Comparison of ENCODE assay signal across 9 cellular contexts in genomic region chr14:35401422-35401729, GRCh38. TPM values are rescaled to one million over a fixed set of nuclear protein-coding genes. Genes with fewer than 3 reads are reported as not detected.
DNase-seq lines count a peak whose midpoint lies in the region; ATAC-seq, FAIRE-seq and TF ChIP-seq lines count a peak whose summit lies in the region.
"Had no signal": no experiment of that assay in that cellular context is flagged by ENCODE, and none has a peak within 500 bp of the region (broad histone marks: within the 10 kb centered on the region; RNA-seq: fewer than 3 reads in every experiment).

No MANE protein-coding gene starts in this region.

- peaks cover 53% of the 10 kb centered on the region for H3K4me1 Mint-ChIP-seq in GM23338
- peaks cover 56% of the 10 kb centered on the region for H3K4me1 Mint-ChIP-seq in stimulated activated effector memory CD8-positive, alpha-beta T cell treated with anti-CD3 and anti-CD28 coated beads, Interleukin-12 subunit alpha, Interleukin-12 subunit beta, amount 100 ng/mL, for 72 hours

- H3K9me2 ChIP-seq in GM23338 (ENCODE audit: insufficient read depth) = no peaks in the 10 kb centered on the region

- H3K4me2 ChIP-seq in GM23338 (no peak overlapping the region), keratinocyte (ENCODE audit: control insufficient read depth, extremely low read depth, insufficient read depth, low read depth, low read length) (peak overlapping the region; percentile 100)

- no peak overlapping the region for H3K27ac Mint-ChIP-seq in GM23338
- peak overlapping the region; percentile 99 to 100 for H3K27ac Mint-ChIP-seq in activated naive CD4-positive, alpha-beta T cell treated with anti-CD3 and anti-CD28 coated beads, Interleukin-2, amount 50 U/mL, for 72 hours
- peak overlapping the region; percentile 98 for H3K27ac Mint-ChIP-seq in stimulated activated effector memory CD8-positive, alpha-beta T cell treated with anti-CD3 and anti-CD28 coated beads, Interleukin-12 subunit alpha, Interleukin-12 subunit beta, amount 100 ng/mL, for 72 hours

- H3K27me3 ChIP-seq in GM23338 (ENCODE audit: insufficient read depth) = no peaks in the 10 kb centered on the region
- no peaks in the 10 kb centered on the region for H3K27me3 ChIP-seq in keratinocyte (ENCODE audit: control insufficient read depth, extremely low read depth, insufficient read depth, low read length)
- H3K27me3 ChIP-seq in MG63 = no peaks in the 10 kb centered on the region

- H3K36me3 ChIP-seq in GM23338 (ENCODE audit: insufficient read depth) = peaks cover 32% of the 10 kb centered on the region; the same call in 1 of the 2 replicates
- H3K36me3 ChIP-seq in keratinocyte (ENCODE audit: control insufficient read depth in 2 of 2, extremely low read depth in 1 of 2, insufficient read depth in 2 of 2, low read length in 2 of 2) = peaks cover 13 to 31% of the 10 kb centered on the region in 2 experiments
- H3K36me3 ChIP-seq in MG63 = peaks cover 33% of the 10 kb centered on the region

- no peak overlapping the region for H3K4me3 Mint-ChIP-seq in GM23338
- peak overlapping the region; percentile 96 for H3K4me3 Mint-ChIP-seq in stimulated activated effector memory CD8-positive, alpha-beta T cell treated with anti-CD3 and anti-CD28 coated beads, Interleukin-12 subunit alpha, Interleukin-12 subunit beta, amount 100 ng/mL, for 72 hours

- FAIRE-seq in keratinocyte (lab: Jason Lieb, UNC) (no peak), HTR-8/SVneo (lab: Jason Lieb, UNC) (no peak)

- H3F3A ChIP-seq in GM23338 (replicated peaks; ENCODE audit: low read depth) = peaks cover 22% of the 10 kb centered on the region; the same call in 1 of the 2 replicates

- H3K4me1 ChIP-seq in GM23338 (ENCODE audit: insufficient read depth) (peaks cover 32% of the 10 kb centered on the region), keratinocyte (ENCODE audit: control insufficient read depth, extremely low read depth, insufficient read depth, low read length) (peaks cover 39% of the 10 kb centered on the region)

- H3K27ac ChIP-seq in GM23338 (ENCODE audit: low read depth) (0 out of 2 replicates have a peak overlapping the region, but pooled peaks have one; percentile 2), keratinocyte (ENCODE audit: control insufficient read depth, insufficient read depth, low read length) (peak overlapping the region; percentile 98)

- H3K9me3 ChIP-seq in keratinocyte (ENCODE audit: control insufficient read depth, low read depth, low read length) = no peaks in the 10 kb centered on the region
- H3K9me3 ChIP-seq in MG63 = no peaks in the 10 kb centered on the region

- ATAC-seq in GM23338 (no peak), HG02885 (IDR thresholded peaks at IDR 0.05; ENCODE audit: poor library complexity, unreplicated experiment) (no peak)
- no peak for ATAC-seq in activated naive CD4-positive, alpha-beta T cell treated with anti-CD3 and anti-CD28 coated beads, Interleukin-2, amount 50 U/mL, for 72 hours
- no peak for ATAC-seq in stimulated activated effector memory CD8-positive, alpha-beta T cell treated with anti-CD3 and anti-CD28 coated beads, Interleukin-12 subunit alpha, Interleukin-12 subunit beta, amount 100 ng/mL, for 72 hours

- peaks cover 48% of the 10 kb centered on the region for H3K36me3 Mint-ChIP-seq in GM23338 (ENCODE audit: low read depth)
- H3K36me3 Mint-ChIP-seq in activated naive CD4-positive, alpha-beta T cell treated with anti-CD3 and anti-CD28 coated beads, Interleukin-2, amount 50 U/mL, for 72 hours = peaks cover 38 to 39% of the 10 kb centered on the region in 2 donors
- peaks cover 71% of the 10 kb centered on the region for H3K36me3 Mint-ChIP-seq in stimulated activated effector memory CD8-positive, alpha-beta T cell treated with anti-CD3 and anti-CD28 coated beads, Interleukin-12 subunit alpha, Interleukin-12 subunit beta, amount 100 ng/mL, for 72 hours

- TF ChIP-seq CTCF in GM23338 (conservative IDR thresholded peaks at IDR 0.05; ENCODE audit: low read depth in 2 of 2) (no peak), keratinocyte (optimal IDR thresholded peaks at IDR 0.05 in 1 of 3, IDR thresholded peaks at IDR 0.05 in 1 of 3, conservative IDR thresholded peaks at IDR 0.05 in 1 of 3; ENCODE audit: extremely low read depth in 1 of 3, insufficient read depth in 2 of 3, low read length in 3 of 3) (no peak)

- H3K9ac ChIP-seq in keratinocyte (ENCODE audit: control insufficient read depth, extremely low read depth, insufficient read depth, low read length) = peak overlapping the region; percentile 99

- H3K4me3 ChIP-seq in GM23338 (no peak overlapping the region), keratinocyte (ENCODE audit: control insufficient read depth in 2 of 3, extremely low read depth in 1 of 3, insufficient read depth in 2 of 3, low read depth in 1 of 3, low read length in 3 of 3) (peak overlapping the region; percentile 84 to 95 (median 89)), MG63 (no peak overlapping the region)

- peaks cover 7% of the 10 kb centered on the region for H3K9me1 ChIP-seq in keratinocyte (ENCODE audit: control insufficient read depth, extremely low read depth, insufficient read depth, low read length)

- H4K20me1 ChIP-seq in GM23338 (replicated peaks; ENCODE audit: insufficient read depth) = no peaks in the 10 kb centered on the region
- H4K20me1 ChIP-seq in keratinocyte (ENCODE audit: control insufficient read depth, extremely low read depth, insufficient read depth, low read length) = peaks cover 16% of the 10 kb centered on the region

- peaks cover 18% of the 10 kb centered on the region for H3K27me3 Mint-ChIP-seq in GM23338 (ENCODE audit: insufficient read depth, low read depth, poor library complexity)

- H3K79me2 ChIP-seq in GM23338 (replicated peaks; ENCODE audit: insufficient read depth) (peaks cover 12% of the 10 kb centered on the region), keratinocyte (ENCODE audit: control insufficient read depth, insufficient read depth, low read length) (peaks cover 15% of the 10 kb centered on the region)

- DNase-seq in GM23338 (ENCODE audit: low spot score) (no peak), keratinocyte (ENCODE audit: low read depth, low spot score) (no peak), HTR-8/SVneo (ENCODE audit: insufficient read length, low spot score) (no peak), putamen (ENCODE audit: low spot score) (no peak), MG63 (no peak)
- no peak for DNase-seq in activated naive CD4-positive, alpha-beta T cell treated with anti-CD3 and anti-CD28 coated beads, Interleukin-2, amount 50 U/mL, for 72 hours (ENCODE audit: low spot score in 2 of 2)
- DNase-seq in stimulated activated effector memory CD8-positive, alpha-beta T cell treated with anti-CD3 and anti-CD28 coated beads, Interleukin-12 subunit alpha, Interleukin-12 subunit beta, amount 100 ng/mL, for 72 hours (ENCODE audit: low spot score in 2 of 2) = no peak
- DNase-seq: NCI-H524 had no signal

- no peaks in the 10 kb centered on the region for H3K9me3 Mint-ChIP-seq in GM23338
- H3K9me3 Mint-ChIP-seq in activated naive CD4-positive, alpha-beta T cell treated with anti-CD3 and anti-CD28 coated beads, Interleukin-2, amount 50 U/mL, for 72 hours = no peaks in the 10 kb centered on the region
- no peaks in the 10 kb centered on the region for H3K9me3 Mint-ChIP-seq in stimulated activated effector memory CD8-positive, alpha-beta T cell treated with anti-CD3 and anti-CD28 coated beads, Interleukin-12 subunit alpha, Interleukin-12 subunit beta, amount 100 ng/mL, for 72 hours

- dilution Hi-C loops in keratinocyte (cut with MboI; ENCODE audit: extremely low pct_ligation_motif_present, low sequenced_read_pairs) = no loop called here

- H2AFZ ChIP-seq in GM23338 = no peak overlapping the region
- H2AFZ ChIP-seq in keratinocyte (ENCODE audit: control insufficient read depth, low read length) = no peak overlapping the region

TF ChIP-seq in GM23338, 12 proteins besides CTCF, POLR2A, EP300 and RAD21 (continues in another document):
- TF ChIP-seq ZNF331 (CRISPR knock-in tag; IDR thresholded peaks at IDR 0.05; ENCODE audit: low read depth) = no peak
- no peak for TF ChIP-seq ETS1 (IDR thresholded peaks at IDR 0.05)

RNA-seq across cellular contexts. Expression of gene NFKBIA, which starts 3.2 kb away (rescaled TPM):
- total RNA-seq in GM23338 (2014; rRNA removed; shearing (Covaris generic)) = 25.7 and 41.3 TPM in 2 replicates
- polyA plus RNA-seq in GM23338 (2016; fragmentation: Nextera tagmentation; extraction: Ambion mirVana) = 33.4 and 33.7 TPM in 2 replicates
- 100 to 1,000 TPM; 150 to 303 TPM for total RNA-seq in activated naive CD4-positive, alpha-beta T cell treated with anti-CD3 and anti-CD28 coated beads, Interleukin-2, amount 50 U/mL, for 72 hours
- polyA plus RNA-seq in keratinocyte = 35.2 to 123 TPM (median 92.6 TPM) in 3 replicates
- 199 TPM for polyA plus RNA-seq in keratinocyte (2011; ENCODE audit: low read depth)
- 33.0 and 56.7 TPM in 2 replicates for polyA plus RNA-seq in keratinocyte (2011; cell fraction: cytosol; rRNA removed)
- 250 and 467 TPM in 2 replicates for polyA plus RNA-seq in keratinocyte (2011; cell fraction: nucleus; rRNA removed)
- 30.3 and 200 TPM in 2 replicates for polyA plus RNA-seq in keratinocyte (2012; ENCODE audit: low replicate concordance)
- 122 to 241 TPM (median 215 TPM) in 3 replicates for polyA minus RNA-seq in keratinocyte
- 85.2 TPM for polyA minus RNA-seq in keratinocyte (2011; cell fraction: cytosol; rRNA and poly(A)+ RNA removed)
- polyA minus RNA-seq in keratinocyte (2011; cell fraction: nucleus; rRNA and poly(A)+ RNA removed) = 232 and 287 TPM in 2 replicates
- 37.1 and 76.7 TPM in 2 replicates for total RNA-seq in MG63 (2014; rRNA removed; shearing (Covaris generic); ENCODE audit: low replicate concordance)

Comparison
In these comparisons a context has a peak if more than half of its experiments do, and no peak if none do; other contexts are left out.
1. H3K4me3 ChIP-seq: peak in keratinocyte (3 of 3); none in GM23338 (single experiment) and MG63 (single experiment).